Comparison of ENCODE assay signal across 7 cellular contexts in genomic region chr4:12145106-12145505, GRCh38.
"Had no signal": no experiment of that assay in that cellular context is flagged by ENCODE, and none has a peak within 500 bp of the region (broad histone marks: within the 10 kb centered on the region; RNA-seq: fewer than 3 reads in every experiment).

No MANE protein-coding gene starts in this region.

- H3K27ac Mint-ChIP-seq: IgD-negative memory B cell had no signal

- H3K4me1 Mint-ChIP-seq: IgD-negative memory B cell had no signal

- H3K27ac ChIP-seq: HL-60 had no signal

- ATAC-seq: HepG2, K562 had no signal

- H3K4me3 ChIP-seq: K562 had no signal

- H3K36me3 Mint-ChIP-seq: IgD-negative memory B cell had no signal

- DNase-seq: IMR-90, KBM-7, KG1 had no signal

- H3K4me3 Mint-ChIP-seq: IgD-negative memory B cell had no signal

- H3K27me3 Mint-ChIP-seq: IgD-negative memory B cell had no signal
